ENCODE assay signal across 21 cellular contexts in the genomic region with DNA sequence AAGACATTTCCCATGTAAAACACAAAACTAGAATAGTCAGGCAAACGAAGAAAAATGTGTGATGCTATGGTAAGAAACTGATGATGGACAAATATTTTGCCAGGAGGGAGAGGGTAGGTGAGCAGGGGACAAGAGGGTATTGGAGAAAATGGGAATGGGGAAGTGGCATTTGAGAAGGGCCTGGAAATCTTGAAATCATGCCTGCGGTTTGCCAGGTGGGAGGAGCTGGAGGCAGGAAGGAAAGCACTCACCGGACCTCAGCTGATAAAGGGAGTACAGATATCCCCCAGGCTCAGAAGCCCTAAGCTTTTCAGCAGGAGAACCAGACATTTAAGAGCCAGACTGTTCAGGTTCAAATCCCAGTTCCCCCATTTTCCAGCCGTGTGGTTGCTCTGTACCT.
"Had no signal": no experiment of that assay in that cellular context is flagged by ENCODE, and none has a peak within 500 bp of the region (broad histone marks: within the 10 kb centered on the region; RNA-seq: fewer than 3 reads in every experiment).

No MANE protein-coding gene starts in this region.

- H3K4me1 Mint-ChIP-seq: activated naive CD8-positive, alpha-beta T cell treated with anti-CD3 and anti-CD28 coated beads for 36 hours; stimulated activated effector memory CD8-positive, alpha-beta T cell treated with anti-CD3 and anti-CD28 coated beads, Interleukin-12 subunit alpha, Interleukin-12 subunit beta, amount 100 ng/mL, for 72 hours; stimulated activated naive CD8-positive, alpha-beta T cell treated with anti-CD3 and anti-CD28 coated beads, Interleukin-15, amount 100 ng/mL, for 72 hours had no signal

- H3K27ac Mint-ChIP-seq: activated naive CD8-positive, alpha-beta T cell treated with anti-CD3 and anti-CD28 coated beads for 36 hours; natural killer cell treated with Interleukin-12 subunit alpha and Interleukin-12 subunit beta and Interleukin-15 and Interleukin-18, amount 100 ng/mL, for 72 hours; stimulated activated effector memory CD8-positive, alpha-beta T cell treated with anti-CD3 and anti-CD28 coated beads, Interleukin-12 subunit alpha, Interleukin-12 subunit beta, amount 100 ng/mL, for 72 hours; stimulated activated naive CD8-positive, alpha-beta T cell treated with anti-CD3 and anti-CD28 coated beads, Interleukin-15, amount 100 ng/mL, for 72 hours had no signal

- H3K36me3 Mint-ChIP-seq: activated naive CD8-positive, alpha-beta T cell treated with anti-CD3 and anti-CD28 coated beads for 36 hours; stimulated activated effector memory CD8-positive, alpha-beta T cell treated with anti-CD3 and anti-CD28 coated beads, Interleukin-12 subunit alpha, Interleukin-12 subunit beta, amount 100 ng/mL, for 72 hours had no signal

- DNase-seq: activated CD4-positive, alpha-beta T cell treated with anti-CD3 and anti-CD28 coated beads for 4 hours; activated CD4-positive, alpha-beta T cell treated with anti-CD3 and anti-CD28 coated beads, Interleukin-2, amount 50 U/mL, for 48 hours; activated CD8-positive, alpha-beta memory T cell treated with anti-CD3 and anti-CD28 coated beads for 24 hours; activated effector memory CD4-positive, alpha-beta T cell treated with Interleukin-2 at 50 U/mL for 16 hours; activated naive CD4-positive, alpha-beta T cell treated with Interleukin-2 at 50 U/mL for 16 hours; activated naive CD8-positive, alpha-beta T cell treated with anti-CD3 and anti-CD28 coated beads for 36 hours; adrenal gland; body of pancreas; effector CD8-positive, alpha-beta T cell; left ventricle myocardium inferior; mesendoderm; mucosa of descending colon; right lobe of liver; small intestine; stimulated activated CD4-positive, alpha-beta T cell treated with anti-CD3 and anti-CD28 coated beads, Interleukin-4, amount 100 ng/mL, for 24 hours; stimulated activated naive CD8-positive, alpha-beta T cell treated with anti-CD3 and anti-CD28 coated beads, Interleukin-15, amount 100 ng/mL, for 72 hours; substantia nigra; T-helper 9 cell had no signal

- H3K27me3 ChIP-seq: adrenal gland, body of pancreas, right lobe of liver had no signal

- H3K9me3 ChIP-seq: adrenal gland, body of pancreas, right lobe of liver had no signal

- H3K4me1 ChIP-seq: adrenal gland, body of pancreas, left ventricle myocardium inferior, right lobe of liver had no signal

- H3K4me3 ChIP-seq: adrenal gland, body of pancreas, left ventricle myocardium inferior, lung, mucosa of descending colon, right lobe of liver had no signal

- H3K4me3 Mint-ChIP-seq: activated naive CD8-positive, alpha-beta T cell treated with anti-CD3 and anti-CD28 coated beads for 36 hours; natural killer cell treated with Interleukin-12 subunit alpha and Interleukin-12 subunit beta and Interleukin-15 and Interleukin-18, amount 100 ng/mL, for 72 hours; stimulated activated effector memory CD8-positive, alpha-beta T cell treated with anti-CD3 and anti-CD28 coated beads, Interleukin-12 subunit alpha, Interleukin-12 subunit beta, amount 100 ng/mL, for 72 hours; stimulated activated naive CD8-positive, alpha-beta T cell treated with anti-CD3 and anti-CD28 coated beads, Interleukin-15, amount 100 ng/mL, for 72 hours had no signal

- H3K36me3 ChIP-seq: adrenal gland, left ventricle myocardium inferior, right lobe of liver had no signal

- H3K27ac ChIP-seq: adrenal gland, body of pancreas, left ventricle myocardium inferior, right lobe of liver had no signal
